Comparison of ENCODE assay signal across 11 cellular contexts in the genomic region with DNA sequence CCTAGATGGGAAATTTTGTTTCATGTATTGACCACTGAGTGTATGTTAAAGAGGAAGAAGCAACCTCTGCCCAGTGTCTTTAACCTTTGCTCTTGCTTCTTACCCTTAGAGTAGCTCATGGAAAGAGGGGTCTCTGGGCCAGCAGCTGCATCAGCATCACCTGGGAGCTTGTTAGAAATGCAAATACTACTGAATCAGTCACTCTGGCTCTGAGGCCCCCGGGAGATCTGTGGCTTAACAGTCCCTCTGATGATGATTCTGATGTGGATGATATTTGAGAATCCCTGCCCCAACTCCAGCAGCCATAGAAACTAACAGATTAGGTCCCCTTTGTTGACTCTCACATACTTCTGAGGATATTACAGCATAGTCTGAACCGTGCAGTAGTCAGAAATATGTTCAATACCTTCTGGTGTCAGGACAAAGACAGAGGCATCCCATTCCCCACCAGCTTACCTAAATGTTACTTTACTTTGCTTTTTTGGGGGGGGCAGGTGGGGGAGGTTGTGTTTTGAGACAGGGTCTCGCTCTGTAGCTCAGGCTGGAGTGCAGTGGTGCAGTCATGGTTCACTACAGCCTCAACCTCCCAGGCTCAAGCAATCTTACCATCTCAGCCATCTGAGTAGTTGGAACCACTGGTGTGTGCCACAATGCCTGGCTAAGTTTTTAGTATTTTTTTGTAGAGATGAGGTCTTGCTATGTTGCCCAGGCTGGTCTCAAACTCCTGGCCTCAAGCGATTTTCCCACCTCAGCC.
A peak's percentile ranks its signal among the peaks of the same experiment; 100 is the strongest.
DNase-seq lines count a peak whose midpoint lies in the region; ATAC-seq, FAIRE-seq and TF ChIP-seq lines count a peak whose summit lies in the region.
"Had no signal": no experiment of that assay in that cellular context is flagged by ENCODE, and none has a peak within 500 bp of the region (broad histone marks: within the 10 kb centered on the region; RNA-seq: fewer than 3 reads in every experiment).

No MANE protein-coding gene starts in this region.

- POLR2A ChIA-PET in GM10248 (lab: Yijun Ruan, JAX) = no interaction called here

- H3K4me2 ChIP-seq in parathyroid adenoma (ENCODE audit: low read length) = no peak overlapping the region

- H2AFZ ChIP-seq in parathyroid adenoma = no peak overlapping the region

- H3K9me3 ChIP-seq in ascending aorta = no peaks in the 10 kb centered on the region
- no peaks in the 10 kb centered on the region for H3K9me3 ChIP-seq in parathyroid adenoma (ENCODE audit: control insufficient read depth, low read length)

- H3K4me1 ChIP-seq in ascending aorta (peaks cover 4 to 10% of the 10 kb centered on the region in 2 donors), parathyroid adenoma (peaks cover 69% of the 10 kb centered on the region)

- H3K9ac ChIP-seq in parathyroid adenoma = no peak overlapping the region

- peak overlapping the region; percentile 67 to 77 for H3K27ac ChIP-seq in ascending aorta
- peak overlapping the region; percentile 70 for H3K27ac ChIP-seq in parathyroid adenoma

- TF ChIP-seq CTCF in ascending aorta (IDR thresholded peaks at IDR 0.05) = no peak
- TF ChIP-seq CTCF in parathyroid adenoma (IDR thresholded peaks at IDR 0.05) = no peak
- no peak for TF ChIP-seq CTCF in GM10248 (IDR thresholded peaks at IDR 0.05; ENCODE audit: control extremely low read depth, extremely low read depth, low read depth, missing control alignments)

- TF ChIP-seq POLR2A in GM12891 (IDR thresholded peaks at IDR 0.05; ENCODE audit: low read depth, low read length) = no peak

- H3K36me3 ChIP-seq in ascending aorta (no peaks in the 10 kb centered on the region), parathyroid adenoma (ENCODE audit: control insufficient read depth, insufficient read depth, low read length) (no peaks in the 10 kb centered on the region)

- H3K4me3 ChIP-seq in Jurkat, Clone E6-1 (ENCODE audit: low read length) = no peak overlapping the region
- H3K4me3 ChIP-seq in ascending aorta (no peak overlapping the region), parathyroid adenoma (ENCODE audit: low read depth, low read length) (no peak overlapping the region)

- peak; percentile 70 for FAIRE-seq in GM12891 (lab: Jason Lieb, UNC)
- FAIRE-seq: GM18507 had no signal

- CTCF ChIA-PET in GM10248 (lab: Yijun Ruan, JAX) = interaction anchor here (0.7 to 1.9 kb wide), 7 partner anchors 11 to 99 kb away, joined by 3 to 7 read pairs (median 3); no protein-coding TSS in a partner anchor

- peaks cover 58% of the 10 kb centered on the region for H3K79me2 ChIP-seq in parathyroid adenoma

- no peak for ATAC-seq in GM18861 (IDR thresholded peaks at IDR 0.05; ENCODE audit: unreplicated experiment)
- ATAC-seq: natural killer cell treated with Interleukin-12 subunit alpha and Interleukin-12 subunit beta and Interleukin-15 and Interleukin-18, amount 100 ng/mL, for 72 hours had no signal

- intact Hi-C loops in ascending aorta (cut with DNase I) = loop anchor here (1.0 to 5.0 kb wide), 2 partner anchors 17 to 43 kb away; no protein-coding TSS in a partner anchor

- H3K27me3 ChIP-seq in ascending aorta (no peaks in the 10 kb centered on the region), parathyroid adenoma (ENCODE audit: control insufficient read depth, insufficient read depth, low read length) (no peaks in the 10 kb centered on the region)

- DNase-seq in GM12891 (ENCODE audit: insufficient read length, low spot score) (no peak), ascending aorta (ENCODE audit: low spot score in 2 of 2) (no peak), NCI-H510A treated with DMSO at 0.1 percent for 48 hours (lab: John Stamatoyannopoulos, UW) (no peak), SKM-1 treated with dmso at 0.1 percent for 144 hours (lab: John Stamatoyannopoulos, UW; ENCODE audit: unreplicated experiment) (no peak), GM10248 (ENCODE audit: extremely low spot score) (no peak)
- DNase-seq in Jurkat, Clone E6-1 (ENCODE audit: low read depth, low spot score) = peak; percentile 40
- DNase-seq: immature natural killer cell had no signal

TF ChIP-seq in GM12891, 5 proteins besides CTCF, POLR2A, EP300 and RAD21:
- TF ChIP-seq PAX5 (IDR thresholded peaks at IDR 0.05; ENCODE audit: insufficient read depth, low read length, severe bottlenecking) = peak; percentile 43
- TF ChIP-seq SPI1 (IDR thresholded peaks at IDR 0.05; ENCODE audit: low read depth, low read length) = no peak
- TF ChIP-seq TAF1 (IDR thresholded peaks at IDR 0.05; ENCODE audit: low read depth, low read length) = no peak
- TF ChIP-seq POLR2AphosphoS5 (IDR thresholded peaks at IDR 0.05; ENCODE audit: low read depth, low read length) = no peak
- no peak for TF ChIP-seq POU2F2 (IDR thresholded peaks at IDR 0.05; ENCODE audit: low read depth, low read length)
